Comparison of ENCODE assay signal across 16 cellular contexts in the genomic region with DNA sequence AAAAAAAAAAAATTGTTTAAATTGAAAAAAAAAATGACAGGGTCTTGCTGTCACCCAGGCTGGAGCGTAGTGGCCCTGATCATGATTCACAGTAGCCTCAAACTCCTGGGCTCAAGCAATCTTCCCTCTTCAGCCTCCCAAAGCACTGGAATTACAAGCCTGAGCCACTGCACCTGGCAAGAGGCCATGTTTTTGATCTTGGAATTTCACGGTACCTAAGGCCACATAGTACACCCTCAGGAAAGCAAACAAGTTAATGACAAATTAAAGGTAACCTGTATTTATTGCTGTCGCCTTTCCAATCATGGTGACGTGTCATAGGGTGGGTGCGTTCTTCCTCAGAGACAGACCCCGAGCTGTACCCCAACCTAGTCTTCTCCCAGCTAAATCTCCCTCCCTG.
DNase-seq lines count a peak whose midpoint lies in the region; ATAC-seq and TF ChIP-seq lines count a peak whose summit lies in the region.
"Had no signal": no experiment of that assay in that cellular context is flagged by ENCODE, and none has a peak within 500 bp of the region (broad histone marks: within the 10 kb centered on the region; RNA-seq: fewer than 3 reads in every experiment).

No MANE protein-coding gene starts in this region.

- no TSS peak for BruUV-seq in HCT116 (replicated peaks; lab: Mats Ljungman, UMichigan)

- TF ChIP-seq RAD21 in HCT116 (IDR thresholded peaks at IDR 0.05; ENCODE audit: low read depth) = no peak

- POLR2A ChIA-PET in HCT116 (lab: Charles Lee) (no interaction called here), HEK293 (lab: Yijun Ruan, JAX) (no interaction called here)

- intact Hi-C loops in HCT116 (cut with micrococcal nuclease) = loop anchor here (1.0 kb wide), 1 partner anchor 99 kb away; a partner anchor contains a TSS

- no peaks in the 10 kb centered on the region for H3K9me2 ChIP-seq in HCT116 (ENCODE audit: insufficient read depth)
- H3K9me2 ChIP-seq in Karpas-422 (replicated peaks; ENCODE audit: insufficient read depth, low read length) = no peaks in the 10 kb centered on the region

- CTCF ChIA-PET in HCT116 (lab: Charles Lee) (interaction anchor here (1.4 to 1.6 kb wide), 2 partner anchors 21 to 163 kb away, joined by 5 to 11 read pairs; no protein-coding TSS in a partner anchor), HEK293 (lab: Yijun Ruan, JAX) (interaction anchor here (1.0 kb wide), 2 partner anchors 10 to 43 kb away, joined by 3 to 5 read pairs; no protein-coding TSS in a partner anchor)

- H3K27ac ChIP-seq in HCT116 (ENCODE audit: low read depth, low read length) = no peak overlapping the region
- H3K27ac ChIP-seq in HEK293 (ENCODE audit: extremely low read depth, low read depth, low read length) = no peak overlapping the region
- H3K27ac ChIP-seq in VCaP = peak overlapping the region; percentile 7; the same call in 1 of the 2 replicates
- no peak overlapping the region for H3K27ac ChIP-seq in Peyer's patch
- no peak overlapping the region for H3K27ac ChIP-seq in Karpas-422 (ENCODE audit: low read length)

- H3K4me3 ChIP-seq in HCT116 (replicated peaks in 1 of 2; ENCODE audit: low read depth in 1 of 2, low read length in 2 of 2) = no peak overlapping the region
- H3K4me3 ChIP-seq in HEK293 (ENCODE audit: low read depth, low read length) = no peak overlapping the region
- H3K4me3 ChIP-seq in Peyer's patch = no peak overlapping the region
- no peak overlapping the region for H3K4me3 ChIP-seq in Karpas-422 (ENCODE audit: low read length)
- H3K4me3 ChIP-seq: GM12878 had no signal

- H3K4me2 ChIP-seq in HCT116 (ENCODE audit: low read length) = peak overlapping the region; percentile 44
- H3K4me2 ChIP-seq in Karpas-422 (ENCODE audit: low read depth, low read length, poor library complexity, severe bottlenecking) = no peak overlapping the region

- no peak for ATAC-seq in HCT116
- ATAC-seq: GM12878 had no signal

- H2AFZ ChIP-seq in HCT116 (ENCODE audit: low read depth, low read length, poor library complexity, severe bottlenecking) = peak overlapping the region; percentile 19
- H2AFZ ChIP-seq in Karpas-422 (ENCODE audit: low read length) = no peak overlapping the region

- TF ChIP-seq POLR2A in HCT116 (IDR thresholded peaks at IDR 0.05; ENCODE audit: borderline replicate concordance, extremely low read depth, insufficient read depth, insufficient read length) = no peak
- no peak for TF ChIP-seq POLR2A in Peyer's patch (IDR thresholded peaks at IDR 0.05)

- H3K9me3 ChIP-seq in HCT116 (ENCODE audit: control insufficient read depth in 1 of 2, insufficient read depth in 1 of 2, low read depth in 1 of 2, low read length in 2 of 2) = no peaks in the 10 kb centered on the region
- H3K9me3 ChIP-seq in HEK293 (ENCODE audit: control insufficient read depth, insufficient read depth, low read depth, low read length) = no peaks in the 10 kb centered on the region
- H3K9me3 ChIP-seq in Peyer's patch = no peaks in the 10 kb centered on the region
- H3K9me3 ChIP-seq in Karpas-422 (ENCODE audit: low read length) = no peaks in the 10 kb centered on the region
- H3K9me3 ChIP-seq: BE2C had no signal

- H3K36me3 ChIP-seq in HCT116 (ENCODE audit: control insufficient read depth in 1 of 2, insufficient read depth in 2 of 2, low read length in 2 of 2) = no peaks in the 10 kb centered on the region
- no peaks in the 10 kb centered on the region for H3K36me3 ChIP-seq in HEK293 (ENCODE audit: control insufficient read depth in 2 of 2, insufficient read depth in 1 of 2, low read length in 2 of 2)
- no peaks in the 10 kb centered on the region for H3K36me3 ChIP-seq in Peyer's patch
- H3K36me3 ChIP-seq in Karpas-422 (ENCODE audit: insufficient read depth, low read length) = no peaks in the 10 kb centered on the region
- H3K36me3 ChIP-seq: BE2C had no signal

- H3K27me3 ChIP-seq in HCT116 (ENCODE audit: insufficient read depth, low read length) = no peaks in the 10 kb centered on the region
- H3K27me3 ChIP-seq in Peyer's patch = no peaks in the 10 kb centered on the region
- no peaks in the 10 kb centered on the region for H3K27me3 ChIP-seq in Karpas-422 (ENCODE audit: low read length)
- H3K27me3 ChIP-seq: BE2C had no signal

- TF ChIP-seq CTCF in HCT116 (IDR thresholded peaks at IDR 0.05 in 2 of 3, conservative IDR thresholded peaks at IDR 0.05 in 1 of 3; ENCODE audit: borderline replicate concordance in 1 of 3, insufficient read depth in 1 of 3, low read depth in 2 of 3, low read length in 2 of 3) (no peak), HEK293 (tag by site-specific recombination; IDR thresholded peaks at IDR 0.05) (no peak), VCaP (conservative IDR thresholded peaks at IDR 0.05) (no peak), Peyer's patch (IDR thresholded peaks at IDR 0.05) (no peak)

- H3K4me1 ChIP-seq in HCT116 (ENCODE audit: control insufficient read depth in 1 of 2, insufficient read depth in 2 of 2, low read length in 2 of 2) (peaks cover 0 to 8% of the 10 kb centered on the region in 2 experiments; a peak in 2 of 4 replicates), HEK293 (ENCODE audit: control insufficient read depth, insufficient read depth, low read length) (no peaks in the 10 kb centered on the region), Peyer's patch (no peaks in the 10 kb centered on the region), Karpas-422 (ENCODE audit: low read length) (no peaks in the 10 kb centered on the region)
- H3K4me1 ChIP-seq: BE2C had no signal

- DNase-seq in HCT116 (ENCODE audit: low read depth, low spot score) = no peak
- DNase-seq in M059J (ENCODE audit: low read depth) = peak; percentile 9
- no peak for DNase-seq in Peyer's patch
- no peak for DNase-seq in Karpas-422
- DNase-seq in mucosa of gallbladder (ENCODE audit: low spot score) = no peak
- DNase-seq in amniotic stem cell (lab: John Stamatoyannopoulos, UW) = no peak
- DNase-seq: C1 segment of cervical spinal cord; CD4-positive, CD25-positive, alpha-beta regulatory T cell; CD8-positive, alpha-beta memory T cell; COR-L47; DMS 273 treated with DMSO at 0.1 percent for 48 hours; HCEC 1CT had no signal

- no peaks in the 10 kb centered on the region for H4K20me1 ChIP-seq in HCT116 (ENCODE audit: insufficient read depth)
- no peaks in the 10 kb centered on the region for H4K20me1 ChIP-seq in Karpas-422 (ENCODE audit: insufficient read depth, low read depth, low read length)

- H3K9ac ChIP-seq in HCT116 (ENCODE audit: low read length) (no peak overlapping the region), Karpas-422 (ENCODE audit: low read length) (no peak overlapping the region)

- H3K79me2 ChIP-seq in HCT116 (ENCODE audit: insufficient read depth, low read length) (no peaks in the 10 kb centered on the region), Karpas-422 (ENCODE audit: low read length) (no peaks in the 10 kb centered on the region)

- RAD21 ChIA-PET in HCT116 (lab: Charles Lee; ENCODE audit: low non-redundant PET in 1 of 2, low total read pairs in 2 of 2, uncharacterized antibody in 2 of 2, unreplicated experiment in 2 of 2) = no interaction called here

TF ChIP-seq in HCT116, 20 proteins besides CTCF, POLR2A, EP300 and RAD21 (continues in another document):
- TF ChIP-seq, protein P1, sequence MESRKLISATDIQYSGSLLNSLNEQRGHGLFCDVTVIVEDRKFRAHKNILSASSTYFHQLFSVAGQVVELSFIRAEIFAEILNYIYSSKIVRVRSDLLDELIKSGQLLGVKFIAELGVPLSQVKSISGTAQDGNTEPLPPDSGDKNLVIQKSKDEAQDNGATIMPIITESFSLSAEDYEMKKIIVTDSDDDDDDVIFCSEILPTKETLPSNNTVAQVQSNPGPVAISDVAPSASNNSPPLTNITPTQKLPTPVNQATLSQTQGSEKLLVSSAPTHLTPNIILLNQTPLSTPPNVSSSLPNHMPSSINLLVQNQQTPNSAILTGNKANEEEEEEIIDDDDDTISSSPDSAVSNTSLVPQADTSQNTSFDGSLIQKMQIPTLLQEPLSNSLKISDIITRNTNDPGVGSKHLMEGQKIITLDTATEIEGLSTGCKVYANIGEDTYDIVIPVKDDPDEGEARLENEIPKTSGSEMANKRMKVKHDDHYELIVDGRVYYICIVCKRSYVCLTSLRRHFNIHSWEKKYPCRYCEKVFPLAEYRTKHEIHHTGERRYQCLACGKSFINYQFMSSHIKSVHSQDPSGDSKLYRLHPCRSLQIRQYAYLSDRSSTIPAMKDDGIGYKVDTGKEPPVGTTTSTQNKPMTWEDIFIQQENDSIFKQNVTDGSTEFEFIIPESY (IDR thresholded peaks at IDR 0.05; ENCODE audit: extremely low read depth, insufficient replicate concordance, low read length) = no peak
- no peak for TF ChIP-seq YY1 (IDR thresholded peaks at IDR 0.05; ENCODE audit: extremely low read depth, insufficient replicate concordance, low read depth, low read length)
- TF ChIP-seq POLR2AphosphoS5 (IDR thresholded peaks at IDR 0.05; ENCODE audit: low read depth, low read length) = no peak
- TF ChIP-seq, protein P2, sequence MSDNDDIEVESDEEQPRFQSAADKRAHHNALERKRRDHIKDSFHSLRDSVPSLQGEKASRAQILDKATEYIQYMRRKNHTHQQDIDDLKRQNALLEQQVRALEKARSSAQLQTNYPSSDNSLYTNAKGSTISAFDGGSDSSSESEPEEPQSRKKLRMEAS (IDR thresholded peaks at IDR 0.05) = no peak

TF ChIP-seq in HEK293, 187 proteins besides CTCF, POLR2A, EP300 and RAD21:
- TF ChIP-seq ZNF2 (tag by site-specific recombination; IDR thresholded peaks at IDR 0.05) (no peak), OSR2 (tag by site-specific recombination; IDR thresholded peaks at IDR 0.05) (0 out of 2 replicates have a peak, but pooled peaks have one; percentile 9)
